ENCODE assay signal across 8 cellular contexts in the genomic region with DNA sequence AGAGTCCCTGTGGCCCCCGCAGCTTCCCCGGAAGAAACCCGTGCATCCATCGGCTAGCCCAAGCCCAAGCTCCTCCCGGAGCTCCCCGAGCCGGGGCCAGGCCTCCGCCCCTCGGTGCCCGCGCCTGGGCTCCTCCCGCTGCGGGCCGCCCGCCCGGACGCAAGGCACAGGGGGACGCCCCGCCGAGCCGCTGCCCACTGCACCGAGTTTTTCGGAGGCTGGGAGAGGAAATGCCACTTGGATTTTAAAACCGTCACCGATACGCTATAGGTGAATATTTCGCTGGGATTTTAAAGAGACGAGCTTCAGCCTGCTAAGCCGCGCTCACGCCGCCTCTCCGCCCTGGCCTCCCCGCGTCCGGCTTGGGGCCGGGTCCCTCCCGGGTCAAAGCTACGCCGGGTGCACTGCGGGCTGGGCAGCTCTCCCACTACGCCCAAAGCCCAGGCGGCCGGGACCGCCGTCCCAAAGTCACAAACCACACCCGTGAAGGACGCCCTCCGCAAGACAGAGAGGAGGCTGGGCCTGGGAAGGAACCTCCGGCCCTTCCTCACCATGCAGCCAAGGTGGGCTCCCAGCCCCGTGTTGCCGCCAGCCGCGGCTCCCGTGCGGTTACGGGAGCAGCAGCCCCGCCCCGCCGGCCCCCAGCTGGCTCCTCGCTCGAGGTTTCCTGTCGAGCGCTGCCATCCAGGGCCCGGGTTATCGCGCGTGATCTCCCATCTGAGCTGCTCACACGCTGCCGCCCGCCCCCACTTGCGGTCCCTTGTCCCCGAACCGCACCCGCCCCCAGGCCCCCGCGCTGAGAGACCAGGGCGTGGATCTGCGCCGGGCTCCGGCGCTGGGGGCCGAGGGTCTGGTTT.
DNase-seq lines count a peak whose midpoint lies in the region; ATAC-seq and TF ChIP-seq lines count a peak whose summit lies in the region.

No MANE protein-coding gene starts in this region.

- H3K27me3 ChIP-seq in duodenal mucosa (ENCODE audit: control insufficient read depth in 1 of 2, insufficient read depth in 2 of 2, low read length in 2 of 2) (peaks cover 0 to 3% of the 10 kb centered on the region in 2 donors), lung (ENCODE audit: control insufficient read depth, insufficient read depth) (no peaks in the 10 kb centered on the region)

- no peaks in the 10 kb centered on the region for H3K36me3 ChIP-seq in duodenal mucosa (ENCODE audit: control insufficient read depth in 1 of 2, insufficient read depth in 2 of 2, low read length in 2 of 2)
- H3K36me3 ChIP-seq in lung (ENCODE audit: control insufficient read depth in 2 of 2, insufficient read depth in 2 of 2, low read length in 2 of 2) = no peaks in the 10 kb centered on the region

- peak overlapping the region; percentile 66 to 70 for H3K9ac ChIP-seq in duodenal mucosa (ENCODE audit: low read depth in 1 of 2, low read length in 2 of 2)

- peak; percentile 64 for ATAC-seq in HG02852 (IDR thresholded peaks at IDR 0.05; ENCODE audit: unreplicated experiment)
- peak; percentile 74 for ATAC-seq in lung (ENCODE audit: insufficient read depth, low FRiP score)

- H3K4me3 ChIP-seq in duodenal mucosa (ENCODE audit: low read depth in 1 of 2, low read length in 2 of 2) (peak overlapping the region; percentile 74 to 84), lung (peak overlapping the region; percentile 85)

- peak; percentile 42 for DNase-seq in NCI-H1694 treated with DMSO at 0.1 percent for 48 hours (lab: John Stamatoyannopoulos, UW)
- DNase-seq in NCI-H1694 (lab: John Stamatoyannopoulos, UW) = no peak
- DNase-seq in NCI-H2227 treated with DMSO at 0.1 percent for 48 hours (lab: John Stamatoyannopoulos, UW) = peak; percentile 63
- peak; percentile 51 to 63 for DNase-seq in activated CD4-positive, alpha-beta T cell treated with anti-CD3 and anti-CD28 coated beads, Interleukin-2, amount 50 U/mL, for 24 hours (ENCODE audit: low read depth in 1 of 2, low spot score in 1 of 2)
- peak; percentile 59 for DNase-seq in lung (ENCODE audit: low spot score)
- peak; percentile 57 to 72 (median 67) for DNase-seq in stimulated activated CD4-positive, alpha-beta T cell treated with anti-CD3 and anti-CD28 coated beads, TNF-alpha, amount 100 ng/mL, for 48 hours (ENCODE audit: low read depth in 3 of 3)

- TF ChIP-seq CTCF in lung (IDR thresholded peaks at IDR 0.05; ENCODE audit: control extremely low read depth, extremely low read depth) = no peak

- H3K9me3 ChIP-seq in duodenal mucosa (ENCODE audit: control insufficient read depth in 1 of 2, low read length in 2 of 2) (no peaks in the 10 kb centered on the region), lung (ENCODE audit: control insufficient read depth in 2 of 2, insufficient read depth in 1 of 2, low read length in 1 of 2) (no peaks in the 10 kb centered on the region)

- H3K4me1 ChIP-seq in duodenal mucosa (ENCODE audit: control insufficient read depth in 1 of 2, insufficient read depth in 2 of 2, low read length in 2 of 2) = peaks cover 0 to 4% of the 10 kb centered on the region in 2 donors
- H3K4me1 ChIP-seq in lung (ENCODE audit: control insufficient read depth in 2 of 2, insufficient read depth in 2 of 2, low read length in 2 of 2) = peaks cover 0 to 2% of the 10 kb centered on the region in 2 donors

- WGBS in lung, 2 donors = 0% methylated on average over 78 to 83 of the region's 83 CpGs

- H3K27ac ChIP-seq in duodenal mucosa (ENCODE audit: low read depth, low read length) (no peak overlapping the region), lung (ENCODE audit: low read depth in 1 of 2, low read length in 1 of 2) (peak overlapping the region; percentile 39 to 92)
